34 cellular contexts compared by ENCODE assay signal in genomic region chr10:18514537-18514936, GRCh38.
"Had no signal": no experiment of that assay in that cellular context is flagged by ENCODE, and none has a peak within 500 bp of the region (broad histone marks: within the 10 kb centered on the region; RNA-seq: fewer than 3 reads in every experiment).

No MANE protein-coding gene starts in this region.

- H3K27me3 ChIP-seq: MG63 had no signal

- H3K9me3 ChIP-seq: MG63 had no signal

- DNase-seq: Karpas-422, Kasumi-1, MG63, MM.1S, MV-4-11, NCI-H1048, NCI-H1092, NCI-H1092 treated with DMSO at 0.1 percent for 48 hours, NCI-H1105, NCI-H1105 treated with DMSO at 0.1 percent for 48 hours, NCI-H1417, NCI-H1417 treated with DMSO at 0.1 percent for 48 hours, NCI-H1436, NCI-H1436 treated with DMSO at 0.1 percent for 48 hours, NCI-H146, NCI-H1694, NCI-H1694 treated with DMSO at 0.1 percent for 48 hours, NCI-H187, NCI-H187 treated with DMSO at 0.1 percent for 48 hours, NCI-H1930, NCI-H2029, NCI-H2029 treated with DMSO at 0.1 percent for 48 hours, NCI-H2081, NCI-H2081 treated with DMSO at 0.1 percent for 48 hours, NCI-H2107, NCI-H2171, NCI-H2171 treated with DMSO at 0.1 percent for 48 hours, NCI-H2227 treated with DMSO at 0.1 percent for 48 hours, NCI-H226, NCI-H345, NCI-H446, NCI-H446 treated with DMSO at 0.1 percent for 48 hours, NCI-H510A had no signal

- H3K27ac ChIP-seq: KMS-11 had no signal

- H3K9ac ChIP-seq: KMS-11 had no signal

- H3K36me3 ChIP-seq: MG63 had no signal

- H3K4me2 ChIP-seq: KMS-11 had no signal

- H3K4me3 ChIP-seq: MG63 had no signal
